ENCODE assay signal across 15 cellular contexts in genomic region chr11:128437137-128437536, GRCh38.
DNase-seq lines count a peak whose midpoint lies in the region; ATAC-seq and TF ChIP-seq lines count a peak whose summit lies in the region.
"Had no signal": no experiment of that assay in that cellular context is flagged by ENCODE, and none has a peak within 500 bp of the region (broad histone marks: within the 10 kb centered on the region; RNA-seq: fewer than 3 reads in every experiment).

No MANE protein-coding gene starts in this region.

- H3K79me1 ChIP-seq in mesenchymal stem cell (replicated peaks; ENCODE audit: low read length, poor library complexity, severe bottlenecking), result no peaks in the 10 kb centered on the region

- H3K27ac ChIP-seq in right atrium auricular region (no peak overlapping the region), mesenchymal stem cell (ENCODE audit: low read length, poor library complexity, severe bottlenecking) (peak overlapping the region; percentile 92)
- H3K27ac ChIP-seq: spleen had no signal

- intact Hi-C loops in left ventricle myocardium superior (cut with micrococcal nuclease), result no loop called here

- H2AFZ ChIP-seq in mesenchymal stem cell (ENCODE audit: low read depth, low read length), result no peak overlapping the region

- H3K9me3 ChIP-seq in right atrium auricular region (no peaks in the 10 kb centered on the region), mesenchymal stem cell (ENCODE audit: control insufficient read depth, low read length) (no peaks in the 10 kb centered on the region)

- ATAC-seq in left ventricle myocardium superior (peak; percentile 23), GM21723 (IDR thresholded peaks at IDR 0.05; ENCODE audit: unreplicated experiment) (no peak)
- ATAC-seq: GM12878 had no signal

- H3K27me3 ChIP-seq in right atrium auricular region (no peaks in the 10 kb centered on the region), mesenchymal stem cell (ENCODE audit: control insufficient read depth in 1 of 2, insufficient read depth in 1 of 2, low read length in 2 of 2) (no peaks in the 10 kb centered on the region)
- H3K27me3 ChIP-seq: spleen had no signal

- H3K36me3 ChIP-seq in right atrium auricular region (no peaks in the 10 kb centered on the region), mesenchymal stem cell (ENCODE audit: control insufficient read depth in 1 of 2, insufficient read depth in 2 of 2, low read depth in 1 of 2, low read length in 2 of 2) (no peaks in the 10 kb centered on the region)
- H3K36me3 ChIP-seq: spleen had no signal

- H4K91ac ChIP-seq in mesenchymal stem cell (ENCODE audit: low read length), result no peak overlapping the region

- 84% methylated on average over 2 of the region's 2 CpGs for WGBS in mesenchymal stem cell

- H3K9ac ChIP-seq in mesenchymal stem cell (ENCODE audit: low read length), result peak overlapping the region; percentile 80

- no peaks in the 10 kb centered on the region for H3K4me1 ChIP-seq in right atrium auricular region
- peaks cover 3% of the 10 kb centered on the region for H3K4me1 ChIP-seq in mesenchymal stem cell (ENCODE audit: control insufficient read depth, insufficient read depth, low read depth, low read length)

- H2BK5ac ChIP-seq in mesenchymal stem cell (ENCODE audit: low read depth, low read length, poor library complexity, severe bottlenecking), result peak overlapping the region; percentile 90

- no peak overlapping the region for H3K18ac ChIP-seq in mesenchymal stem cell (ENCODE audit: low read depth in 1 of 2, low read length in 2 of 2)

- H3K4ac ChIP-seq in mesenchymal stem cell (ENCODE audit: low read depth in 1 of 2, low read length in 2 of 2), result no peak overlapping the region

- DNase-seq in left ventricle myocardium superior, result no peak
- DNase-seq in right atrium auricular region (ENCODE audit: low spot score), result no peak
- DNase-seq in dermis blood vessel endothelial cell, result peak; percentile 77
- no peak for DNase-seq in mesenchymal stem cell
- no peak for DNase-seq in cerebellum (ENCODE audit: low spot score)
- no peak for DNase-seq in NCI-H187 treated with DMSO at 0.1 percent for 48 hours (lab: John Stamatoyannopoulos, UW)
- no peak for DNase-seq in NK-92 (lab: John Stamatoyannopoulos, UW; ENCODE audit: unreplicated experiment)
- DNase-seq: activated CD4-positive, alpha-beta T cell treated with anti-CD3 and anti-CD28 coated beads, Interleukin-2, amount 10 ng/mL, durations not matched to agents 7 days and 5 days; DMS153; NCI-H1048; NCI-H446; spleen had no signal

- TF ChIP-seq CTCF in right atrium auricular region (IDR thresholded peaks at IDR 0.05), result no peak

- H3K4me2 ChIP-seq in mesenchymal stem cell (ENCODE audit: low read length, poor library complexity, severe bottlenecking), result peak overlapping the region; percentile 47

- no peak overlapping the region for H2BK15ac ChIP-seq in mesenchymal stem cell (ENCODE audit: low read depth, poor library complexity, severe bottlenecking)

- H3K14ac ChIP-seq in mesenchymal stem cell (ENCODE audit: low read length in 2 of 2), result no peak overlapping the region

- H2BK120ac ChIP-seq in mesenchymal stem cell (ENCODE audit: low read depth, low read length), result no peak overlapping the region

- H4K8ac ChIP-seq in mesenchymal stem cell (ENCODE audit: low read length), result no peak overlapping the region

- no peak overlapping the region for H3K23ac ChIP-seq in mesenchymal stem cell (ENCODE audit: low read length in 2 of 2)

- no peak overlapping the region for H2AK5ac ChIP-seq in mesenchymal stem cell (ENCODE audit: low read length, severe bottlenecking)

- H2BK12ac ChIP-seq in mesenchymal stem cell (ENCODE audit: low read length in 2 of 2), result no peak overlapping the region

- H3K4me3 ChIP-seq in right atrium auricular region, result no peak overlapping the region
- H3K4me3 ChIP-seq in mesenchymal stem cell (ENCODE audit: insufficient read depth in 1 of 2, low read depth in 1 of 2, low read length in 2 of 2), result no peak overlapping the region
- H3K4me3 ChIP-seq: GM12878, lung, spleen had no signal
